In genomic region chr15:77415450-77416448, GRCh38 we compare ENCODE assay signal across 16 cellular contexts. TPM values are rescaled to one million over a fixed set of nuclear protein-coding genes. Genes with fewer than 3 reads are reported as not detected.
DNase-seq lines count a peak whose midpoint lies in the region; ATAC-seq and TF ChIP-seq lines count a peak whose summit lies in the region.
"Had no signal": no experiment of that assay in that cellular context is flagged by ENCODE, and none has a peak within 500 bp of the region (broad histone marks: within the 10 kb centered on the region; RNA-seq: fewer than 3 reads in every experiment).

No MANE protein-coding gene starts in this region.

- no peak overlapping the region for H3K9ac ChIP-seq in Loucy (ENCODE audit: low read depth, low read length, poor library complexity, severe bottlenecking)

- TF ChIP-seq CTCF in Loucy (conservative IDR thresholded peaks at IDR 0.05; ENCODE audit: low read length) (no peak), esophagus muscularis mucosa (IDR thresholded peaks at IDR 0.05) (no peak), omental fat pad (IDR thresholded peaks at IDR 0.05) (no peak)

- H2AFZ ChIP-seq in Loucy (ENCODE audit: low read length), result no peak overlapping the region

- intact Hi-C loops in esophagus muscularis mucosa (cut with DNase I), result no loop called here

- no peak for TF ChIP-seq POLR2A in esophagus muscularis mucosa (IDR thresholded peaks at IDR 0.05; ENCODE audit: low read depth)

- peaks cover 57% of the 10 kb centered on the region for H3K4me1 ChIP-seq in Loucy (ENCODE audit: insufficient read depth, low read length, poor library complexity, severe bottlenecking)
- H3K4me1 ChIP-seq in esophagus muscularis mucosa, result peaks cover 37 to 54% (median 46%) of the 10 kb centered on the region in 4 donors
- H3K4me1 ChIP-seq: prostate gland had no signal

- peak overlapping the region; percentile 20 for H3K4me3 ChIP-seq in Loucy (ENCODE audit: low read length, poor library complexity, severe bottlenecking)
- H3K4me3 ChIP-seq in esophagus muscularis mucosa, result no peak overlapping the region
- H3K4me3 ChIP-seq: gastroesophageal sphincter, prostate gland, uterus had no signal

- ATAC-seq in omental fat pad (ENCODE audit: low FRiP score) (peak; percentile 12), GM18873 (IDR thresholded peaks at IDR 0.05; ENCODE audit: low FRiP score, unreplicated experiment) (no peak)
- no peak for ATAC-seq in activated naive CD4-positive, alpha-beta T cell treated with anti-CD3 and anti-CD28 coated beads, Interleukin-2, amount 50 U/mL, for 72 hours
- ATAC-seq: gastroesophageal sphincter had no signal

- 68% methylated on average over 6 of the region's 6 CpGs for WGBS in esophagus muscularis mucosa

- no peaks in the 10 kb centered on the region for H3K9me2 ChIP-seq in Loucy (replicated peaks; ENCODE audit: low read depth, low read length)

- peaks cover 73% of the 10 kb centered on the region for H3K79me2 ChIP-seq in Loucy (ENCODE audit: insufficient read depth, low read length)

- H3K9me3 ChIP-seq in Loucy (ENCODE audit: insufficient read depth, low read depth, low read length), result no peaks in the 10 kb centered on the region
- no peaks in the 10 kb centered on the region for H3K9me3 ChIP-seq in esophagus muscularis mucosa
- H3K9me3 ChIP-seq: gastroesophageal sphincter, prostate gland, uterus had no signal

- peak overlapping the region; percentile 43 for H3K4me2 ChIP-seq in Loucy (ENCODE audit: low read depth, low read length, poor library complexity, severe bottlenecking)

- H3K27me3 ChIP-seq in Loucy (ENCODE audit: insufficient read depth, low read length, poor library complexity, severe bottlenecking) (no peaks in the 10 kb centered on the region), esophagus muscularis mucosa (no peaks in the 10 kb centered on the region)
- H3K27me3 ChIP-seq: gastroesophageal sphincter, uterus had no signal

- H3K27ac Mint-ChIP-seq in activated naive CD4-positive, alpha-beta T cell treated with anti-CD3 and anti-CD28 coated beads, Interleukin-2, amount 50 U/mL, for 72 hours, result no peak overlapping the region

- peak; percentile 3 for DNase-seq in CD1c-positive myeloid dendritic cell (ENCODE audit: extremely low spot score)
- no peak for DNase-seq in esophagus muscularis mucosa (ENCODE audit: extremely low spot score)
- DNase-seq in omental fat pad (ENCODE audit: low spot score), result no peak
- DNase-seq in activated naive CD4-positive, alpha-beta T cell treated with anti-CD3 and anti-CD28 coated beads, Interleukin-2, amount 50 U/mL, for 72 hours (ENCODE audit: low spot score in 2 of 2), result no peak
- no peak for DNase-seq in A172 (ENCODE audit: low spot score)
- DNase-seq in NCI-H524 (lab: John Stamatoyannopoulos, UW), result no peak
- DNase-seq: activated CD4-positive, CD25-positive, alpha-beta regulatory T cell treated with anti-CD3 and anti-CD28 coated beads, Interleukin-2, amount 50 U/mL, for 72 hours; islet precursor cell; NCI-H2227 treated with DMSO at 0.1 percent for 48 hours; stimulated activated CD8-positive, alpha-beta memory T cell treated with anti-CD3 and anti-CD28 coated beads, Interleukin-4, amount 100 ng/mL, for 48 hours had no signal

- H3K9me3 Mint-ChIP-seq in activated naive CD4-positive, alpha-beta T cell treated with anti-CD3 and anti-CD28 coated beads, Interleukin-2, amount 50 U/mL, for 72 hours, result no peaks in the 10 kb centered on the region

- H3K36me3 ChIP-seq in Loucy (ENCODE audit: insufficient read depth, low read length), result no peaks in the 10 kb centered on the region
- no peaks in the 10 kb centered on the region for H3K36me3 ChIP-seq in esophagus muscularis mucosa
- H3K36me3 ChIP-seq: gastroesophageal sphincter, prostate gland, uterus had no signal

- H3F3A ChIP-seq in Loucy (ENCODE audit: low read depth), result no peaks in the 10 kb centered on the region

- peak overlapping the region in 3 of 4 donors; percentile 16 to 24 (median 17) for H3K27ac ChIP-seq in esophagus muscularis mucosa (replicated peaks in 1 of 4)
- H3K27ac ChIP-seq: C4-2B, prostate gland, uterus had no signal

- H3K36me3 Mint-ChIP-seq in activated naive CD4-positive, alpha-beta T cell treated with anti-CD3 and anti-CD28 coated beads, Interleukin-2, amount 50 U/mL, for 72 hours, result peaks cover 5 to 14% of the 10 kb centered on the region in 2 donors

- no peak for TF ChIP-seq EP300 in esophagus muscularis mucosa (IDR thresholded peaks at IDR 0.05)

- H4K20me1 ChIP-seq in Loucy (ENCODE audit: insufficient read depth, low read length, poor library complexity, severe bottlenecking), result peaks cover 22% of the 10 kb centered on the region

RNA-seq across cellular contexts. Expression of gene PEAK1, which starts 4.2 kb away (rescaled TPM):
- total RNA-seq in esophagus muscularis mucosa (100 to 1,000 TPM in 2 of 4 donors, 10 to 100 TPM in 2; 91.8 to 170 (median 123) TPM), omental fat pad (10 to 100 TPM; 37.8 to 75.3 (median 55.0) TPM)
- 10 to 100 TPM; 26.2 to 27.0 TPM for total RNA-seq in activated naive CD4-positive, alpha-beta T cell treated with anti-CD3 and anti-CD28 coated beads, Interleukin-2, amount 50 U/mL, for 72 hours
- 8.2 and 8.3 TPM in 2 replicates for total RNA-seq in A172 (2014; rRNA removed; shearing (Covaris generic))

RNA-seq across cellular contexts. Expression of gene HMG20A, which starts 4.9 kb away (rescaled TPM):
- total RNA-seq in esophagus muscularis mucosa (10 to 100 TPM; 20.7 to 42.2 (median 31.2) TPM), omental fat pad (10 to 100 TPM; 20.2 to 58.3 (median 31.2) TPM)
- total RNA-seq in activated naive CD4-positive, alpha-beta T cell treated with anti-CD3 and anti-CD28 coated beads, Interleukin-2, amount 50 U/mL, for 72 hours, result 10 to 100 TPM; 24.8 to 55.4 TPM
- 17.0 and 21.1 TPM in 2 replicates for total RNA-seq in A172 (2014; rRNA removed; shearing (Covaris generic))
